13 cellular contexts compared by ENCODE assay signal in genomic region chr12:19323768-19324167, GRCh38.
"Had no signal": no experiment of that assay in that cellular context is flagged by ENCODE, and none has a peak within 500 bp of the region (broad histone marks: within the 10 kb centered on the region; RNA-seq: fewer than 3 reads in every experiment).

No MANE protein-coding gene starts in this region.

- H3K27ac ChIP-seq: ascending aorta, colonic mucosa, tibial nerve had no signal

- H3K36me3 ChIP-seq: colonic mucosa had no signal

- H3K4me3 ChIP-seq: ascending aorta, colonic mucosa, tibial nerve had no signal

- H3K27me3 ChIP-seq: ascending aorta, colonic mucosa, tibial nerve had no signal

- H3K9me3 ChIP-seq: ascending aorta, colonic mucosa had no signal

- ATAC-seq: activated CD4-positive, CD25-positive, alpha-beta regulatory T cell treated with anti-CD3 and anti-CD28 coated beads, Interleukin-2, amount 50 U/mL, for 24 hours; activated CD8-positive, alpha-beta T cell treated with anti-CD3 and anti-CD28 coated beads, Interleukin-2, amount 10 ng/mL, durations not matched to agents 7 days and 5 days; activated T-cell treated with anti-CD3 and anti-CD28 coated beads, Interleukin-2, amount 50 U/mL, for 4 hours; left lobe of liver had no signal

- DNase-seq: activated CD4-positive, alpha-beta T cell treated with anti-CD3 and anti-CD28 coated beads, Interleukin-2, amount 10 ng/mL, durations not matched to agents 7 days and 5 days; activated CD8-positive, alpha-beta T cell treated with anti-CD3 and anti-CD28 coated beads, Interleukin-2, amount 10 ng/mL, durations not matched to agents 7 days and 5 days; activated naive CD4-positive, alpha-beta T cell treated with anti-CD3 and anti-CD28 coated beads for 36 hours; activated T-cell treated with anti-CD3 and anti-CD28 coated beads, Interleukin-2, amount 50 U/mL, for 4 hours; colonic mucosa; midbrain; occipital lobe; retina; stimulated activated CD4-positive, alpha-beta T cell treated with anti-CD3 and anti-CD28 coated beads, Interleukin-2, amount 100 ng/mL, for 48 hours had no signal

- H3K4me1 ChIP-seq: ascending aorta, colonic mucosa, tibial nerve had no signal
